11 cellular contexts compared by ENCODE assay signal in the genomic region with DNA sequence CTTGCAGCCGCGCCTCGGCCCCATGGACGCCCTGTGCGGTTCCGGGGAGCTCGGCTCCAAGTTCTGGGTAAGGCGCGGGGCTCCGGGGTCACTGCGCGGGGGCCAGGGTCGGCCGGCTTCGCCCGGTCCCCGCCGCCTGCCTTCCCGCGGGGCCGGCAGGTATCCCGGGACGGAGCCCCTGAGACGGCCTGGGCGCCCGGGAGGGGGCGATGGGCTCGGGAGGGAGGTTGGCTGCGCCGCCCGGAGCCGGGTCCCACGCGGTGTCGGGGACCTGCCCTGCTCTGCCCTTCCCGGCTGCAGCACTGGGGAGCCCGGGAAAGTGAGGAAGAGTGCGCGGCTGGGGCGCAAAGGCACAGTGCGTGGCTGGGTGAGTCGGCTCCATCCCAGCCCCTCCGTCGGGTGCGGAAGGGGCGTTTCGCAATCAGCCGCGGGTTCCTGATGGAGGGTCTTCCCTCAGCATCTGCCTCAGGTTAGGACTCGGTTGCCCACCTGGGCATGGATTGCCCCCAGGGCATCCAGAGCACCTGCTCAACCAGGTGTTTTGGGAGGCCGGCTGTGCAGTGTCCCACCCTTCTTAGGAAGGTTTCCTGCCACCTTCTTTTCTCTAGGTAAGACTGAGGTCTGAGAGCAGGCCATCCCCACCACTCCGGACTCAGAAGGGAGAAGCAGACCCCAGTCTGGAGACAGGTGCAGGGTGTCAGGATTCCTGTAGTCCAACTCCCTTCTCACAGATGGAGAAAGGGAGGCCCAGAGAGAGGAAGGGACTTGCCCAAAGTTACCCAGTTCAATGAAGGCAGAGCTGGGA. TPM values are rescaled to one million over a fixed set of nuclear protein-coding genes. Genes with fewer than 3 reads are reported as not detected.
DNase-seq lines count a peak whose midpoint lies in the region; ATAC-seq, FAIRE-seq and TF ChIP-seq lines count a peak whose summit lies in the region.
"Had no signal": no experiment of that assay in that cellular context is flagged by ENCODE, and none has a peak within 500 bp of the region (broad histone marks: within the 10 kb centered on the region; RNA-seq: fewer than 3 reads in every experiment).

No MANE protein-coding gene starts in this region.

- WGBS in lower leg skin, 2 donors: 11 to 22% methylated on average over 5 to 23 of the region's 52 CpGs

- H3K4me1 ChIP-seq in colonic mucosa (peaks cover 26% of the 10 kb centered on the region), tibial artery (peaks cover 0 to 65% (median 51%) of the 10 kb centered on the region in 4 donors)

- TF ChIP-seq CTCF in colonic mucosa (IDR thresholded peaks at IDR 0.05) (no peak), lower leg skin (IDR thresholded peaks at IDR 0.05) (no peak), tibial artery (IDR thresholded peaks at IDR 0.05) (no peak)

- ATAC-seq in activated CD8-positive, alpha-beta memory T cell treated with anti-CD3 and anti-CD28 coated beads, Interleukin-2, amount 10 ng/mL, durations not matched to agents 7 days and 5 days: peak; percentile 18
- no peak for ATAC-seq in sciatic nerve
- ATAC-seq in HG03342 (IDR thresholded peaks at IDR 0.05; ENCODE audit: unreplicated experiment): no peak

- H3K27me3 Mint-ChIP-seq in activated CD8-positive, alpha-beta memory T cell treated with anti-CD3 and anti-CD28 coated beads, Interleukin-2, amount 10 ng/mL, durations not matched to agents 7 days and 5 days: peaks cover 73% of the 10 kb centered on the region

- intact Hi-C loops in colonic mucosa (cut with DNase I): loop anchor here (5.0 kb wide), 2 partner anchors 47 to 62 kb away; no protein-coding TSS in a partner anchor
- intact Hi-C loops in lower leg skin (cut with DNase I; ENCODE audit: low total_unique reads): loop anchor here (5.0 kb wide), 1 partner anchor 47 kb away; no protein-coding TSS in a partner anchor
- intact Hi-C loops in tibial artery (cut with DNase I; ENCODE audit: low total_unique reads): loop anchor here (10.0 kb wide), 1 partner anchor 50 kb away; no protein-coding TSS in a partner anchor
- intact Hi-C loops in sciatic nerve (cut with DNase I): no loop called here

- no peaks in the 10 kb centered on the region for H3K36me3 Mint-ChIP-seq in activated CD8-positive, alpha-beta memory T cell treated with anti-CD3 and anti-CD28 coated beads, Interleukin-2, amount 10 ng/mL, durations not matched to agents 7 days and 5 days
- H3K36me3 Mint-ChIP-seq: CD4-positive, CD25-positive, alpha-beta regulatory T cell had no signal

- peak overlapping the region; percentile 86 to 99 for H3K9ac ChIP-seq in colonic mucosa (ENCODE audit: low read depth in 2 of 2, low read length in 2 of 2)

- H3K9me3 ChIP-seq in colonic mucosa (no peaks in the 10 kb centered on the region), tibial artery (no peaks in the 10 kb centered on the region)

- no peaks in the 10 kb centered on the region for H3K36me3 ChIP-seq in colonic mucosa
- no peaks in the 10 kb centered on the region for H3K36me3 ChIP-seq in tibial artery

- H3K4me1 Mint-ChIP-seq in activated CD8-positive, alpha-beta memory T cell treated with anti-CD3 and anti-CD28 coated beads, Interleukin-2, amount 10 ng/mL, durations not matched to agents 7 days and 5 days: no peaks in the 10 kb centered on the region

- H3K4me3 Mint-ChIP-seq in activated CD8-positive, alpha-beta memory T cell treated with anti-CD3 and anti-CD28 coated beads, Interleukin-2, amount 10 ng/mL, durations not matched to agents 7 days and 5 days: no peak overlapping the region
- H3K4me3 Mint-ChIP-seq: CD4-positive, CD25-positive, alpha-beta regulatory T cell had no signal

- no peak for TF ChIP-seq POLR2A in lower leg skin (IDR thresholded peaks at IDR 0.05)

- no peak for DNase-seq in activated CD8-positive, alpha-beta memory T cell treated with anti-CD3 and anti-CD28 coated beads, Interleukin-2, amount 10 ng/mL, durations not matched to agents 7 days and 5 days
- no peak for DNase-seq in activated CD8-positive, alpha-beta memory T cell treated with anti-CD3 and anti-CD28 coated beads, Interleukin-2, amount 50 U/mL, for 4 hours
- DNase-seq in colonic mucosa: no peak
- DNase-seq in lower leg skin (ENCODE audit: low spot score in 2 of 2): no peak
- DNase-seq in tibial artery: no peak
- DNase-seq in sciatic nerve (ENCODE audit: low spot score): no peak
- no peak for DNase-seq in RCC 7860 (ENCODE audit: low spot score)
- DNase-seq: CD4-positive, CD25-positive, alpha-beta regulatory T cell; NCI-H2171 treated with DMSO at 0.1 percent for 48 hours had no signal

- H3K4me3 ChIP-seq in colonic mucosa (peak overlapping the region; percentile 68), lower leg skin (ENCODE audit: low read depth, poor library complexity, severe bottlenecking) (peak overlapping the region; percentile 58), tibial artery (peak overlapping the region; percentile 54 to 68)

- CTCF ChIA-PET in activated CD8-positive, alpha-beta memory T cell treated with anti-CD3 and anti-CD28 coated beads, Interleukin-2, amount 10 ng/mL, durations not matched to agents 7 days and 5 days (lab: Charles Lee): interaction anchor here (0.9 to 3.7 kb wide), 2 partner anchors 10 to 89 kb away, joined by 3 to 15 read pairs; partner anchors contain the start of gene SPATA20

- no peak overlapping the region for H3K27ac Mint-ChIP-seq in activated CD8-positive, alpha-beta memory T cell treated with anti-CD3 and anti-CD28 coated beads, Interleukin-2, amount 10 ng/mL, durations not matched to agents 7 days and 5 days
- H3K27ac Mint-ChIP-seq: CD4-positive, CD25-positive, alpha-beta regulatory T cell had no signal

- no peak for FAIRE-seq in RCC 7860 (lab: Jason Lieb, UNC)

- H3K9me3 Mint-ChIP-seq in activated CD8-positive, alpha-beta memory T cell treated with anti-CD3 and anti-CD28 coated beads, Interleukin-2, amount 10 ng/mL, durations not matched to agents 7 days and 5 days (ENCODE audit: low read depth): no peaks in the 10 kb centered on the region

- H3K27ac ChIP-seq in colonic mucosa (peak overlapping the region; percentile 69), tibial artery (peak overlapping the region; percentile 53 to 54)

- H3K27me3 ChIP-seq in colonic mucosa (no peaks in the 10 kb centered on the region), tibial artery (peaks cover 0 to 3% of the 10 kb centered on the region in 2 donors)

RNA-seq across cellular contexts. Expression of gene ABCC3, which starts 0.4 kb away (rescaled TPM):
- total RNA-seq in activated CD8-positive, alpha-beta memory T cell treated with anti-CD3 and anti-CD28 coated beads, Interleukin-2, amount 10 ng/mL, durations not matched to agents 7 days and 5 days: not detected
- total RNA-seq in colonic mucosa (100 to 1,000 TPM; 187 to 226 TPM), lower leg skin (10 to 100 TPM; 25.8 to 47.5 (median 35.2) TPM), sciatic nerve (5.4 TPM)
- total RNA-seq: activated CD8-positive, alpha-beta memory T cell treated with anti-CD3 and anti-CD28 coated beads for 36 hours had no signal
